ENCODE assay signal across 1 cellular context in the genomic region with DNA sequence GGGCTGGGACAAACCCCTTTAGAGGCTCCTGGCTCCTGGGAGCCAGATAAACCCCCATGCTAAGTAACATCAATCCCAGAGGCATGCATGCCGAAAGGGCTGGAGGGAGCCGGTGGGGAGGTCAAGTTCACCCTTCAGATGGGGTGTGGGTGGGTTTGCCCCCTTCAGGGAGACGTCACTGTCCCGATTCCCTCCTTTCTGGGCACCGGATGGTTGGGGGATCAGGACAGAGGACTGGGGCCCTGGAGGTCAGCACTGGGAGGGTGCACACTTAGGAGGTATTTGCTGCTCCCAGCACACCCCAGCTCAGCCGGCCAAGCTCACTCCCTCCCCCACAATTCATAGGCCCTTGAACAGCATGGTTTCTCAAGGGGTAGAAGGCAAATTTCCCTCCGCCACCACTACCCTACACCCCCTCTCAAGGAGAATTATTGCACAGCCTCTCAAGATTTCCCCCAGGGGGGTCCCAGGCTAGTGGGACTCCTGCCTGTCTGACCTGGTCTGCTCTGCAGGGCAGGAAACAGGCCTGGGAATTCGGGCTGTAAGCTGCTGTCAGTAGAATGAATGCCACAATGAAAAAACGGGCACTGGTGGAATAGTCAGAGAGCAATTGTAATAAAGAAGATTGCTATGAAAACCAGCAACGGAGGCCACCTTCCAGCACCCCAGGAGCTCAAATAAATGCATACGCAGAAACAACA.
TF ChIP-seq lines count a peak whose summit lies in the region.

No MANE protein-coding gene starts in this region.

TF ChIP-seq in IMR-90, 13 proteins besides CTCF, POLR2A, EP300 and RAD21 (continued from another document):
- TF ChIP-seq MAFK (IDR thresholded peaks at IDR 0.05; ENCODE audit: low read depth, low read length) (no peak), FOS (IDR thresholded peaks at IDR 0.05; ENCODE audit: low read depth, low read length) (no peak), SMC3 (IDR thresholded peaks at IDR 0.05; ENCODE audit: low read depth, low read length) (no peak), BHLHE40 (IDR thresholded peaks at IDR 0.05; ENCODE audit: low read depth, low read length) (no peak), MXI1 (IDR thresholded peaks at IDR 0.05; ENCODE audit: borderline replicate concordance, low read depth, low read length) (no peak), NFE2L2 (IDR thresholded peaks at IDR 0.05; ENCODE audit: low read depth, low read length) (no peak), CHD1 (IDR thresholded peaks at IDR 0.05; ENCODE audit: low read depth, low read length) (no peak), CEBPB (IDR thresholded peaks at IDR 0.05; ENCODE audit: low read depth, low read length) (no peak), MAZ (IDR thresholded peaks at IDR 0.05; ENCODE audit: borderline replicate concordance, low read depth, low read length) (no peak)
- TF ChIP-seq, protein P1, sequence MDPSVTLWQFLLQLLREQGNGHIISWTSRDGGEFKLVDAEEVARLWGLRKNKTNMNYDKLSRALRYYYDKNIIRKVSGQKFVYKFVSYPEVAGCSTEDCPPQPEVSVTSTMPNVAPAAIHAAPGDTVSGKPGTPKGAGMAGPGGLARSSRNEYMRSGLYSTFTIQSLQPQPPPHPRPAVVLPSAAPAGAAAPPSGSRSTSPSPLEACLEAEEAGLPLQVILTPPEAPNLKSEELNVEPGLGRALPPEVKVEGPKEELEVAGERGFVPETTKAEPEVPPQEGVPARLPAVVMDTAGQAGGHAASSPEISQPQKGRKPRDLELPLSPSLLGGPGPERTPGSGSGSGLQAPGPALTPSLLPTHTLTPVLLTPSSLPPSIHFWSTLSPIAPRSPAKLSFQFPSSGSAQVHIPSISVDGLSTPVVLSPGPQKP (IDR thresholded peaks at IDR 0.05; ENCODE audit: borderline replicate concordance, low read depth, low read length), result no peak
